In genomic region chr3:153528473-153528872, GRCh38 we compare ENCODE assay signal across 8 cellular contexts.
"Had no signal": no experiment of that assay in that cellular context is flagged by ENCODE, and none has a peak within 500 bp of the region (broad histone marks: within the 10 kb centered on the region; RNA-seq: fewer than 3 reads in every experiment).

No MANE protein-coding gene starts in this region.

- H3K36me3 ChIP-seq: HAP-1 had no signal

- H3K9ac ChIP-seq: GM23248 had no signal

- DNase-seq: GM23248, GOT3, H7, HFFc6 had no signal

- ATAC-seq: HCT116, HepG2 had no signal

- H3K4me1 ChIP-seq: HAP-1 had no signal

- H2AFZ ChIP-seq: GM23248 had no signal

- H3K4me3 ChIP-seq: GM23248, HAP-1 had no signal

- H3K9me3 ChIP-seq: HAP-1 had no signal

- H3K27ac ChIP-seq: GM23248, HL-60 had no signal
